In genomic region chr9:84659273-84659672, GRCh38 we compare ENCODE assay signal across 24 cellular contexts.
"Had no signal": no experiment of that assay in that cellular context is flagged by ENCODE, and none has a peak within 500 bp of the region (broad histone marks: within the 10 kb centered on the region; RNA-seq: fewer than 3 reads in every experiment).

No MANE protein-coding gene starts in this region.

- H3K27me3 ChIP-seq: right atrium auricular region, stomach, thyroid gland, vagina had no signal

- ATAC-seq: effector memory CD8-positive, alpha-beta T cell; heart right ventricle; left ventricle myocardium superior; lower lobe of right lung; natural killer cell; sciatic nerve; stimulated activated effector memory CD8-positive, alpha-beta T cell treated with anti-CD3 and anti-CD28 coated beads, Interleukin-12 subunit alpha, Interleukin-12 subunit beta, amount 100 ng/mL, for 72 hours had no signal

- H3K79me2 ChIP-seq: parathyroid adenoma had no signal

- DNase-seq: cortex of kidney; effector memory CD8-positive, alpha-beta T cell; erythroblast; esophagus squamous epithelium; foreskin melanocyte; glutamatergic neuron; heart right ventricle; hippocampal formation; left ventricle myocardium superior; lower lobe of right lung; natural killer cell; stimulated activated CD4-positive, alpha-beta T cell treated with anti-CD3 and anti-CD28 coated beads, Interleukin-12 subunit alpha, Interleukin-12 subunit beta, amount 100 ng/mL, for 4 hours; stimulated activated CD4-positive, alpha-beta T cell treated with anti-CD3 and anti-CD28 coated beads, Interleukin-2, amount 100 ng/mL, for 24 hours; stimulated activated CD4-positive, alpha-beta T cell treated with anti-CD3 and anti-CD28 coated beads, Interleukin-4, amount 100 ng/mL, for 24 hours; stimulated activated naive CD4-positive, alpha-beta T cell treated with Interleukin-2 at 50 U/mL for 16 hours; stomach; thyroid gland; trophoblast cell had no signal

- H3K9ac ChIP-seq: parathyroid adenoma had no signal

- H3K36me3 ChIP-seq: esophagus squamous epithelium, heart right ventricle, lower lobe of right lung, right atrium auricular region, stomach, thyroid gland, vagina had no signal

- H3K27ac ChIP-seq: esophagus squamous epithelium, heart right ventricle, lower lobe of right lung, parathyroid adenoma, right atrium auricular region, stomach, thyroid gland, vagina had no signal

- H3K4me3 ChIP-seq: esophagus squamous epithelium, heart right ventricle, lower lobe of right lung, right atrium auricular region, smooth muscle cell, stomach, thyroid gland, vagina had no signal

- H3K4me1 ChIP-seq: esophagus squamous epithelium, heart right ventricle, lower lobe of right lung, parathyroid adenoma, right atrium auricular region, stomach, thyroid gland, vagina had no signal

- H3K4me2 ChIP-seq: smooth muscle cell had no signal
